In genomic region chr3:105066106-105066839, GRCh38 we compare ENCODE assay signal across 18 cellular contexts.
A peak's percentile ranks its signal among the peaks of the same experiment; 100 is the strongest.
DNase-seq lines count a peak whose midpoint lies in the region; ATAC-seq, FAIRE-seq and TF ChIP-seq lines count a peak whose summit lies in the region.
"Had no signal": no experiment of that assay in that cellular context is flagged by ENCODE, and none has a peak within 500 bp of the region (broad histone marks: within the 10 kb centered on the region; RNA-seq: fewer than 3 reads in every experiment).

No MANE protein-coding gene starts in this region.

- FAIRE-seq in bronchial epithelial cell (lab: Jason Lieb, UNC), result peak; percentile 86

- whole genome bisulfite sequencing in testis, 2 donors, result 32 to 33% methylated on average over 6 of the region's 7 CpGs

- H3K4me1 ChIP-seq in testis, result no peaks in the 10 kb centered on the region
- no peaks in the 10 kb centered on the region for H3K4me1 ChIP-seq in upper lobe of right lung
- H3K4me1 ChIP-seq: Caco-2 had no signal

- DNase-seq in M059J (ENCODE audit: low read depth), result peak; percentile 47
- peak; percentile 42 for DNase-seq in bronchial epithelial cell (ENCODE audit: low read depth)
- DNase-seq in myocyte (ENCODE audit: low read depth), result peak; percentile 33
- peak; percentile 58 for DNase-seq in testis
- DNase-seq in stimulated activated CD4-positive, alpha-beta T cell treated with anti-CD3 and anti-CD28 coated beads, Interleukin-12 subunit alpha, Interleukin-12 subunit beta, amount 100 ng/mL, for 4 hours, result no peak
- no peak for DNase-seq in upper lobe of right lung
- DNase-seq: ACHN; Caco-2; CD4-positive, CD25-positive, alpha-beta regulatory T cell; DMS153; H9; NCI-H1417 treated with DMSO at 0.1 percent for 48 hours; NCI-H2029; NCI-H2171 treated with DMSO at 0.1 percent for 48 hours; NCI-H510A had no signal

- no peaks in the 10 kb centered on the region for H3K27me3 ChIP-seq in bronchial epithelial cell (ENCODE audit: control insufficient read depth, insufficient read depth, low read length)
- H3K27me3 ChIP-seq in testis, result no peaks in the 10 kb centered on the region
- H3K27me3 ChIP-seq in upper lobe of right lung, result no peaks in the 10 kb centered on the region

- H3K36me3 ChIP-seq in bronchial epithelial cell (ENCODE audit: control insufficient read depth, insufficient read depth, low read length) (no peaks in the 10 kb centered on the region), testis (ENCODE audit: low read depth, missing control alignments) (no peaks in the 10 kb centered on the region), upper lobe of right lung (no peaks in the 10 kb centered on the region)

- ATAC-seq in HG02884 (IDR thresholded peaks at IDR 0.05; ENCODE audit: unreplicated experiment), result no peak
- ATAC-seq in upper lobe of right lung, result no peak
- ATAC-seq: Panc1 had no signal

- H3K4me3 ChIP-seq in bronchial epithelial cell (ENCODE audit: low read depth, low read length) (no peak overlapping the region), testis (no peak overlapping the region), upper lobe of right lung (no peak overlapping the region)

- H3K27ac ChIP-seq in testis (no peak overlapping the region), upper lobe of right lung (no peak overlapping the region)
- H3K27ac ChIP-seq: HL-60 had no signal

- TF ChIP-seq CTCF in bronchial epithelial cell (IDR thresholded peaks at IDR 0.05; ENCODE audit: insufficient read depth, low read length, severe bottlenecking) (no peak), testis (IDR thresholded peaks at IDR 0.05) (no peak), upper lobe of right lung (IDR thresholded peaks at IDR 0.05) (no peak)

- H3K9me3 ChIP-seq in testis (no peaks in the 10 kb centered on the region), upper lobe of right lung (no peaks in the 10 kb centered on the region)
- H3K9me3 ChIP-seq: Caco-2 had no signal

- intact Hi-C loops in testis (cut with DNase I; ENCODE audit: low total_unique reads) (no loop called here), upper lobe of right lung (cut with DNase I) (no loop called here)

- no peak for TF ChIP-seq POLR2A in testis (IDR thresholded peaks at IDR 0.05)

Comparison
In these comparisons a context has a peak if more than half of its experiments do, and no peak if none do; other contexts are left out.
1. DNase-seq: peak in M059J (single experiment), bronchial epithelial cell (single experiment), myocyte (single experiment) and testis (single experiment); none in stimulated activated CD4-positive, alpha-beta T cell treated with anti-CD3 and anti-CD28 coated beads, Interleukin-12 subunit alpha, Interleukin-12 subunit beta, amount 100 ng/mL, for 4 hours (single experiment) and upper lobe of right lung (single experiment).